In the genomic region with DNA sequence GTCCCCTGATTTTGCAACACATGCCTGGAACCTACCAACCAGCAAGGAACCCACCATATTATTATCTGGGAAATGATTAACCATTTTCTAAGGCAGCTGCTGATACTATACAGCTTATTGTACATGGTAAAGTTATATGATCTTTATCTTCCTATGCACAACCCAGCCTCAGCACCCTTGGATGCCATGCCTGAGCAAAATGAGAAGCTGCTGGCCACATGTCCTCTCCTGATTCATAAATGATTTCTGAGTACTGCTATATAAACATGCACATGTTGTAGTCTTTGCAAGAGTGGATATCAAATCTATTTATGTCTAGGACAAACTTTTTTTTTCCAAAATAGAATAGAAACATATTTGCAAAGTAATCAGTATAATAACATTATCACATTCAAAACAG, we compare ENCODE assay signal across 29 cellular contexts.
"Had no signal": no experiment of that assay in that cellular context is flagged by ENCODE, and none has a peak within 500 bp of the region (broad histone marks: within the 10 kb centered on the region; RNA-seq: fewer than 3 reads in every experiment).

No MANE protein-coding gene starts in this region.

- ATAC-seq: activated CD8-positive, alpha-beta memory T cell treated with anti-CD3 and anti-CD28 coated beads, Interleukin-2, amount 10 ng/mL, durations not matched to agents 7 days and 5 days; activated naive CD8-positive, alpha-beta T cell treated with anti-CD3 and anti-CD28 coated beads, Interleukin-2, amount 50 U/mL, for 24 hours; Panc1 had no signal

- H3K27ac ChIP-seq: brain microvascular endothelial cell, KMS-11, SJSA1, WERI-Rb-1 had no signal

- H3K4me1 ChIP-seq: SJSA1 had no signal

- H3K27me3 ChIP-seq: brain microvascular endothelial cell, SJSA1 had no signal

- DNase-seq: activated CD4-positive, alpha-beta memory T cell treated with anti-CD3 and anti-CD28 coated beads, Interleukin-2, amount 10 ng/mL, durations not matched to agents 7 days and 5 days; activated CD4-positive, alpha-beta T cell treated with anti-CD3 and anti-CD28 coated beads for 1 hour; activated CD4-positive, alpha-beta T cell treated with anti-CD3 and anti-CD28 coated beads for 48 hours; activated CD4-positive, CD25-positive, alpha-beta regulatory T cell; activated CD8-positive, alpha-beta memory T cell treated with anti-CD3 and anti-CD28 coated beads for 24 hours; activated CD8-positive, alpha-beta memory T cell treated with anti-CD3 and anti-CD28 coated beads, Interleukin-2, amount 10 ng/mL, durations not matched to agents 7 days and 5 days; activated CD8-positive, alpha-beta memory T cell treated with anti-CD3 and anti-CD28 coated beads, Interleukin-2, amount 50 U/mL, for 48 hours; activated effector memory CD4-positive, alpha-beta T cell treated with Interleukin-2 at 50 U/mL for 16 hours; activated naive CD4-positive, alpha-beta T cell treated with anti-CD3 and anti-CD28 coated beads, Interleukin-2, amount 10 ng/mL, durations not matched to agents 7 days and 5 days; activated naive CD8-positive, alpha-beta T cell treated with anti-CD3 and anti-CD28 coated beads, Interleukin-2, amount 50 U/mL, for 24 hours; activated T-cell treated with anti-CD3 and anti-CD28 coated beads, Interleukin-2, amount 50 U/mL, for 48 hours; anterior cingulate cortex; brain microvascular endothelial cell; central memory CD4-positive, alpha-beta T cell; NCI-H1092 treated with DMSO at 0.1 percent for 48 hours; NCI-H146; NCI-H187 treated with DMSO at 0.1 percent for 48 hours; NCI-H2171 treated with DMSO at 0.1 percent for 48 hours; NCI-H2227 treated with DMSO at 0.1 percent for 48 hours; NCI-H510A treated with DMSO at 0.1 percent for 48 hours; NCI-H526 treated with DMSO at 0.1 percent for 48 hours; NCI-H82; SHP77 treated with DMSO at 0.1 percent for 48 hours; T1000; WERI-Rb-1 had no signal

- H3K27ac Mint-ChIP-seq: activated CD4-positive, alpha-beta memory T cell treated with anti-CD3 and anti-CD28 coated beads, Interleukin-2, amount 10 ng/mL, durations not matched to agents 7 days and 5 days; activated CD8-positive, alpha-beta memory T cell treated with anti-CD3 and anti-CD28 coated beads, Interleukin-2, amount 10 ng/mL, durations not matched to agents 7 days and 5 days; activated naive CD4-positive, alpha-beta T cell treated with anti-CD3 and anti-CD28 coated beads, Interleukin-2, amount 10 ng/mL, durations not matched to agents 7 days and 5 days; activated naive CD8-positive, alpha-beta T cell; activated naive CD8-positive, alpha-beta T cell treated with anti-CD3 and anti-CD28 coated beads, Interleukin-2, amount 50 U/mL, for 24 hours had no signal

- H3K4me2 ChIP-seq: KMS-11 had no signal

- H3K4me3 Mint-ChIP-seq: activated CD4-positive, alpha-beta memory T cell treated with anti-CD3 and anti-CD28 coated beads, Interleukin-2, amount 10 ng/mL, durations not matched to agents 7 days and 5 days; activated CD8-positive, alpha-beta memory T cell treated with anti-CD3 and anti-CD28 coated beads, Interleukin-2, amount 10 ng/mL, durations not matched to agents 7 days and 5 days; activated naive CD4-positive, alpha-beta T cell treated with anti-CD3 and anti-CD28 coated beads, Interleukin-2, amount 10 ng/mL, durations not matched to agents 7 days and 5 days; activated naive CD8-positive, alpha-beta T cell; activated naive CD8-positive, alpha-beta T cell treated with anti-CD3 and anti-CD28 coated beads, Interleukin-2, amount 50 U/mL, for 24 hours had no signal

- H3K4me3 ChIP-seq: SJSA1 had no signal

- H3K9ac ChIP-seq: KMS-11 had no signal

- H3K27me3 Mint-ChIP-seq: activated CD4-positive, alpha-beta memory T cell treated with anti-CD3 and anti-CD28 coated beads, Interleukin-2, amount 10 ng/mL, durations not matched to agents 7 days and 5 days; activated CD8-positive, alpha-beta memory T cell treated with anti-CD3 and anti-CD28 coated beads, Interleukin-2, amount 10 ng/mL, durations not matched to agents 7 days and 5 days; activated naive CD4-positive, alpha-beta T cell treated with anti-CD3 and anti-CD28 coated beads, Interleukin-2, amount 10 ng/mL, durations not matched to agents 7 days and 5 days; activated naive CD8-positive, alpha-beta T cell; activated naive CD8-positive, alpha-beta T cell treated with anti-CD3 and anti-CD28 coated beads, Interleukin-2, amount 50 U/mL, for 24 hours had no signal

- H3K36me3 ChIP-seq: brain microvascular endothelial cell, SJSA1, WERI-Rb-1 had no signal

- H3K4me1 Mint-ChIP-seq: activated CD4-positive, alpha-beta memory T cell treated with anti-CD3 and anti-CD28 coated beads, Interleukin-2, amount 10 ng/mL, durations not matched to agents 7 days and 5 days; activated CD8-positive, alpha-beta memory T cell treated with anti-CD3 and anti-CD28 coated beads, Interleukin-2, amount 10 ng/mL, durations not matched to agents 7 days and 5 days; activated naive CD4-positive, alpha-beta T cell treated with anti-CD3 and anti-CD28 coated beads, Interleukin-2, amount 10 ng/mL, durations not matched to agents 7 days and 5 days; activated naive CD8-positive, alpha-beta T cell treated with anti-CD3 and anti-CD28 coated beads, Interleukin-2, amount 50 U/mL, for 24 hours had no signal
